8 cellular contexts compared by ENCODE assay signal in the genomic region with DNA sequence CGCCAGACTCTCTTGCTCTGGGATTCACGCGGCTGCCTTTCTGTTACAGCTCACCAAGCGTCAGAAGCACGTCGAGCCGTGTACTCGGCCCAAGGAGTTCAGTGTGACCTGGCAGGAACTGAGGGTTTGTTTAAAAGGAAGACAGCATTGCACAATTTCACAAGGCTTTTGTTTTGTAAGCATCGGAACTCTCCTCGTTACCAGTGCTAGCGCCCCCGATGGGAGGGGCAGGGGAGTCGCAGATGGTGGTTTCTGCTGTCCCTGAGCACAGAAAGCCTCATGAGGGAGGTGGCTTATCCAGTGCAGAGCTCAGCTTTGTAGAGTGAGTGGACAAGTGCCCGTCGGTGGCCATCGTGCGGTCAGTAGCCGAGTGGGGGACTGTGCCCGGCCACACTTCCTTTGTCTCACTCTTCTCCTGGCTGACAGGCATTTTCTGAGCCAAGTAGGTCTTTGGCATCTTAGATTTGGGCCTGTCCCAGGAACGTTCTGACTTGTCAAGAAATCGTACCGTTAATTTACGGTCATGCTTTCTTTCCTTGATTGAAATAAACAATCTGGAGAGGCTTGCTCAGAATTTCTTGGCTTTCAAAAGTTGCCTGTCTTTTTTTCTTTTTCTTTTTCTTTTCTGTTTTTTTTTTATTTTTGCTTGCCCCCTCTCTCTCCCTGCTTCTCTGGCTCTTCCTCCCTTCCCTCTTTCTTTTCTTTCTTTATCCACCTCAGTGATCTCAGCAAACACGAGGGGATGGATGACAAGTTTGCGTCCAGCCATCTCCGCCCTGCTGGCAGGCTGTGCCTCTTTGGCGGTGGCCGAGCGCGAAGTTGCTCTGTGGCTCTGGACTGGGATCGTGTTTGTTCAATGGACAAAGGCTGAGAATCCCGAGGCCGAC. TPM values are rescaled to one million over a fixed set of nuclear protein-coding genes. Genes with fewer than 3 reads are reported as not detected.
A peak's percentile ranks its signal among the peaks of the same experiment; 100 is the strongest.
DNase-seq lines count a peak whose midpoint lies in the region; ATAC-seq, FAIRE-seq and TF ChIP-seq lines count a peak whose summit lies in the region.

No MANE protein-coding gene starts in this region.

- no peaks in the 10 kb centered on the region for H3K27me3 Mint-ChIP-seq in activated T-helper 17 cell treated with anti-CD3 and anti-CD28 coated beads, Interleukin-2, amount 50 U/mL, for 72 hours

- DNase-seq in D721Med (ENCODE audit: insufficient read length, low spot score) (peak; percentile 72), NB4 (ENCODE audit: low read depth) (peak; percentile 94), cardiac fibroblast (ENCODE audit: low read depth in 2 of 2) (peak; percentile 97 to 99), stromal cell of bone marrow (ENCODE audit: low read depth) (peak; percentile 87), activated gamma-delta T cell (lab: John Stamatoyannopoulos, UW) (no peak)

- peaks cover 28% of the 10 kb centered on the region for H3K36me3 Mint-ChIP-seq in activated T-helper 17 cell treated with anti-CD3 and anti-CD28 coated beads, Interleukin-2, amount 50 U/mL, for 72 hours (ENCODE audit: low read depth)

- H3K9me3 Mint-ChIP-seq in activated T-helper 17 cell treated with anti-CD3 and anti-CD28 coated beads, Interleukin-2, amount 50 U/mL, for 72 hours: no peaks in the 10 kb centered on the region

- H3K27me3 ChIP-seq in layer of hippocampus (ENCODE audit: control insufficient read depth, insufficient read depth, low read length): no peaks in the 10 kb centered on the region

- ATAC-seq in GM21717 (IDR thresholded peaks at IDR 0.05; ENCODE audit: unreplicated experiment): no peak
- ATAC-seq in activated T-helper 17 cell treated with anti-CD3 and anti-CD28 coated beads, Interleukin-2, amount 50 U/mL, for 72 hours (replicated peaks): no peak

- FAIRE-seq in D721Med (lab: Jason Lieb, UNC): no peak

- peak overlapping the region; percentile 25 for H3K4me3 ChIP-seq in NB4 (ENCODE audit: low read depth, low read length)
- H3K4me3 ChIP-seq in cardiac fibroblast (replicated peaks in 1 of 2; ENCODE audit: low read depth in 2 of 2, low read length in 2 of 2): peak overlapping the region; percentile 8 to 18

- H3K27ac ChIP-seq in layer of hippocampus (ENCODE audit: low read depth, low read length): peak overlapping the region; percentile 58

- peak; percentile 30 for TF ChIP-seq CTCF in D721Med (IDR thresholded peaks at IDR 0.05; ENCODE audit: insufficient read depth, missing control alignments)
- TF ChIP-seq CTCF in NB4 (IDR thresholded peaks at IDR 0.05; ENCODE audit: low read depth, low read length): peak; percentile 75
- TF ChIP-seq CTCF in cardiac fibroblast (IDR thresholded peaks at IDR 0.05; ENCODE audit: low read depth, low read length): peak; percentile 49

- H3K4me1 Mint-ChIP-seq in activated T-helper 17 cell treated with anti-CD3 and anti-CD28 coated beads, Interleukin-2, amount 50 U/mL, for 72 hours: peaks cover 6% of the 10 kb centered on the region

- no peak overlapping the region for H3K27ac Mint-ChIP-seq in activated T-helper 17 cell treated with anti-CD3 and anti-CD28 coated beads, Interleukin-2, amount 50 U/mL, for 72 hours

- H3K4me3 Mint-ChIP-seq in activated T-helper 17 cell treated with anti-CD3 and anti-CD28 coated beads, Interleukin-2, amount 50 U/mL, for 72 hours: no peak overlapping the region

- no peak for TF ChIP-seq POLR2A in NB4 (IDR thresholded peaks at IDR 0.05; ENCODE audit: extremely low read depth, insufficient read length)

RNA-seq across cellular contexts. Expression of a gene that starts 7.7 kb away (rescaled TPM):
- total RNA-seq in activated T-helper 17 cell treated with anti-CD3 and anti-CD28 coated beads, Interleukin-2, amount 50 U/mL, for 72 hours: 10 to 100 TPM; 33.8 to 83.5 TPM
